Comparison of ENCODE assay signal across 19 cellular contexts in genomic region chr15:85386261-85386660, GRCh38.
"Had no signal": no experiment of that assay in that cellular context is flagged by ENCODE, and none has a peak within 500 bp of the region (broad histone marks: within the 10 kb centered on the region; RNA-seq: fewer than 3 reads in every experiment).

No MANE protein-coding gene starts in this region.

- H3K27ac ChIP-seq: SJSA1 had no signal

- H3K27me3 ChIP-seq: MG63, SJSA1 had no signal

- ATAC-seq: Panc1, PC-3 had no signal

- H3K9me3 ChIP-seq: MG63, SJSA1, SK-N-SH had no signal

- DNase-seq: KBM-7, MG63, NCI-H1092 treated with DMSO at 0.1 percent for 48 hours, NCI-H1436, NCI-H187, NCI-H2029, NCI-H2081 treated with DMSO at 0.1 percent for 48 hours, NCI-H2171, NCI-H226, NCI-H446, NCI-H510A, NCI-H524 treated with DMSO at 0.1 percent for 48 hours, NCI-H69, NCI-H774, PC-3, SHP77 treated with DMSO at 0.1 percent for 48 hours, SK-N-SH had no signal

- H3K36me3 ChIP-seq: MG63 had no signal

- H3K4me3 ChIP-seq: MG63, SJSA1 had no signal
